19 cellular contexts compared by ENCODE assay signal in the genomic region with DNA sequence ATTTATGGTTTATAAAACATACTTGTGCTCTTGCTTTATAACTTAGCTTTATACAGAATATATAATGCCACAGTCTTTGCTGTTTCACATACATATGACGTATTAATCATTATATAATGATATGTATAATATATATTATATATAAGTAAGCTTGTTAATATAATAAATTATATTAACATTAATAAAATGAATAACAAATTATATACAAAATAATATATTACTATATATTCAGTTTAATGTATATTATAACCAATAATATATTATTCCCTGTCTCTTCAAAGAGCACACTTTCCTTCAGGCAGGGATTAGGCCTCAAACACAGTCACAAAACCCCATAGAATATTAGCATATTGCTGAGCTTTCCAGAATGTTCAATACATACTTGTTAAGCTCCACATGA.
"Had no signal": no experiment of that assay in that cellular context is flagged by ENCODE, and none has a peak within 500 bp of the region (broad histone marks: within the 10 kb centered on the region; RNA-seq: fewer than 3 reads in every experiment).

No MANE protein-coding gene starts in this region.

- FAIRE-seq: bronchial epithelial cell had no signal

- H3K27me3 Mint-ChIP-seq: activated naive CD8-positive, alpha-beta T cell treated with anti-CD3 and anti-CD28 coated beads, Interleukin-2, amount 50 U/mL, for 24 hours had no signal

- H3K4me3 Mint-ChIP-seq: activated naive CD4-positive, alpha-beta T cell treated with anti-CD3 and anti-CD28 coated beads for 36 hours; activated naive CD8-positive, alpha-beta T cell treated with anti-CD3 and anti-CD28 coated beads, Interleukin-2, amount 50 U/mL, for 24 hours; memory B cell; naive thymus-derived CD8-positive, alpha-beta T cell had no signal

- H3K9me3 ChIP-seq: esophagus muscularis mucosa, left ventricle myocardium inferior, neutrophil, right atrium auricular region, tibial nerve, uterus had no signal

- H3K36me3 ChIP-seq: esophagus muscularis mucosa, left ventricle myocardium inferior, neutrophil, right atrium auricular region, tibial nerve, uterus had no signal

- H3K36me3 Mint-ChIP-seq: memory B cell; naive thymus-derived CD8-positive, alpha-beta T cell had no signal

- H3K4me3 ChIP-seq: esophagus muscularis mucosa, left ventricle myocardium inferior, right atrium auricular region, uterus had no signal

- DNase-seq: activated CD4-positive, alpha-beta T cell treated with anti-CD3 and anti-CD28 coated beads, Interleukin-2, amount 50 U/mL, for 4 hours; activated CD4-positive, CD25-positive, alpha-beta regulatory T cell treated with anti-CD3 and anti-CD28 coated beads, Interleukin-2, amount 50 U/mL, for 72 hours; activated naive CD4-positive, alpha-beta T cell treated with anti-CD3 and anti-CD28 coated beads for 36 hours; activated naive CD8-positive, alpha-beta T cell treated with anti-CD3 and anti-CD28 coated beads, Interleukin-2, amount 50 U/mL, for 24 hours; aorta; left ventricle myocardium inferior; naive thymus-derived CD8-positive, alpha-beta T cell; stimulated activated CD4-positive, alpha-beta T cell treated with anti-CD3 and anti-CD28 coated beads, Interleukin-15, amount 100 ng/mL, for 24 hours; stimulated activated CD4-positive, alpha-beta T cell treated with anti-CD3 and anti-CD28 coated beads, Interleukin-4, amount 100 ng/mL, for 1 hour; stimulated activated naive CD4-positive, alpha-beta T cell; T-helper 9 cell; uterus had no signal

- H3K27me3 ChIP-seq: esophagus muscularis mucosa, neutrophil, right atrium auricular region, tibial nerve, uterus had no signal

- H3K4me1 Mint-ChIP-seq: activated naive CD8-positive, alpha-beta T cell treated with anti-CD3 and anti-CD28 coated beads, Interleukin-2, amount 50 U/mL, for 24 hours; naive thymus-derived CD8-positive, alpha-beta T cell had no signal

- H3K27ac Mint-ChIP-seq: activated naive CD4-positive, alpha-beta T cell treated with anti-CD3 and anti-CD28 coated beads for 36 hours; activated naive CD8-positive, alpha-beta T cell treated with anti-CD3 and anti-CD28 coated beads, Interleukin-2, amount 50 U/mL, for 24 hours; activated T-helper 2 cell treated with anti-CD3 and anti-CD28 coated beads, Interferon-gamma antibody, Interleukin-2, Interleukin-4, amounts not matched to agents 10 μg/mL and 5 μg/mL and 100 μg/mL, durations not matched to agents 14 hours and 24 hours and 36 hours; memory B cell; naive thymus-derived CD8-positive, alpha-beta T cell had no signal

- H3K4me1 ChIP-seq: esophagus muscularis mucosa, left ventricle myocardium inferior, right atrium auricular region, tibial nerve, uterus had no signal

- H3K27ac ChIP-seq: esophagus muscularis mucosa, left ventricle myocardium inferior, neutrophil, right atrium auricular region, uterus had no signal

- H3K9me3 Mint-ChIP-seq: activated T-helper 2 cell treated with anti-CD3 and anti-CD28 coated beads, Interferon-gamma antibody, Interleukin-2, Interleukin-4, amounts not matched to agents 10 μg/mL and 5 μg/mL and 100 μg/mL, durations not matched to agents 14 hours and 24 hours and 36 hours; memory B cell had no signal
